Comparison of ENCODE assay signal across 9 cellular contexts in genomic region chr15:99731336-99732267, GRCh38. TPM values are rescaled to one million over a fixed set of nuclear protein-coding genes. Genes with fewer than 3 reads are reported as not detected.
DNase-seq lines count a peak whose midpoint lies in the region; ATAC-seq and TF ChIP-seq lines count a peak whose summit lies in the region.
"Had no signal": no experiment of that assay in that cellular context is flagged by ENCODE, and none has a peak within 500 bp of the region (broad histone marks: within the 10 kb centered on the region; RNA-seq: fewer than 3 reads in every experiment).

No MANE protein-coding gene starts in this region.

- H3K9me3 Mint-ChIP-seq in effector memory CD8-positive, alpha-beta T cell = no peaks in the 10 kb centered on the region
- no peaks in the 10 kb centered on the region for H3K9me3 Mint-ChIP-seq in naive B cell

- no peak overlapping the region for H3K27ac Mint-ChIP-seq in effector memory CD8-positive, alpha-beta T cell
- H3K27ac Mint-ChIP-seq in naive B cell = peak overlapping the region in 2 of 6 donors; percentile 26 to 90

- H3K9ac ChIP-seq in HUES64 (ENCODE audit: low read depth, low read length) = no peak overlapping the region

- intact Hi-C loops in A673 (cut with micrococcal nuclease; ENCODE audit: unreplicated experiment) = loop anchor here (10.0 kb wide), 1 partner anchor 627 kb away; the partner anchor contains the start of gene SYNM

- CTCF ChIA-PET in A673 (lab: Charles Lee) = no interaction called here

- no peak for DNase-seq in A673 (ENCODE audit: low spot score)
- DNase-seq in effector memory CD8-positive, alpha-beta T cell = no peak
- DNase-seq in naive B cell = no peak
- no peak for DNase-seq in COLO668 (lab: John Stamatoyannopoulos, UW; ENCODE audit: unreplicated experiment)
- DNase-seq in GM19240 (ENCODE audit: insufficient read length, low spot score) = no peak

- ATAC-seq in effector memory CD8-positive, alpha-beta T cell (replicated peaks) = no peak
- ATAC-seq in naive B cell (ENCODE audit: low read depth in 2 of 2) (no peak), GM21360 (IDR thresholded peaks at IDR 0.05; ENCODE audit: unreplicated experiment) (no peak), GM18511 (IDR thresholded peaks at IDR 0.05; ENCODE audit: unreplicated experiment) (no peak)

- H3K4me1 Mint-ChIP-seq in effector memory CD8-positive, alpha-beta T cell (ENCODE audit: low read depth in 2 of 2) = peaks cover 12 to 15% of the 10 kb centered on the region in 2 donors
- peaks cover 5 to 12% (median 8%) of the 10 kb centered on the region in 3 donors for H3K4me1 Mint-ChIP-seq in naive B cell

- 21% methylated on average over 27 of the region's 30 CpGs for WGBS in HUES64

- no peak overlapping the region for H3K27ac ChIP-seq in A673 (ENCODE audit: low read depth, low read length, poor library complexity, severe bottlenecking)
- peak overlapping the region; percentile 44; the same call in 1 of the 2 replicates for H3K27ac ChIP-seq in HUES64 (ENCODE audit: low read depth, low read length)
- H3K27ac ChIP-seq: neutrophil had no signal

- peak overlapping the region; percentile 86 to 88 for H3K4me3 Mint-ChIP-seq in effector memory CD8-positive, alpha-beta T cell
- peak overlapping the region; percentile 47 to 95 (median 88) for H3K4me3 Mint-ChIP-seq in naive B cell

- H3K36me3 ChIP-seq in A673 (ENCODE audit: insufficient read depth, low read length, poor library complexity, severe bottlenecking) = peaks cover 3% of the 10 kb centered on the region
- H3K36me3 ChIP-seq in HUES64 (ENCODE audit: insufficient read depth, low read length) = peaks cover 11% of the 10 kb centered on the region; the same call in 1 of the 2 replicates
- H3K36me3 ChIP-seq: neutrophil had no signal

- H3K36me3 Mint-ChIP-seq in effector memory CD8-positive, alpha-beta T cell (ENCODE audit: insufficient read depth) = peaks cover 10% of the 10 kb centered on the region
- no peaks in the 10 kb centered on the region for H3K36me3 Mint-ChIP-seq in naive B cell

- no peaks in the 10 kb centered on the region for H3K27me3 Mint-ChIP-seq in effector memory CD8-positive, alpha-beta T cell
- H3K27me3 Mint-ChIP-seq in naive B cell = no peaks in the 10 kb centered on the region

- H3K4me3 ChIP-seq in A673 (ENCODE audit: low read depth, low read length, poor library complexity, severe bottlenecking) (peak overlapping the region; percentile 81), HUES64 (ENCODE audit: low read length) (peak overlapping the region; percentile 88)

- TF ChIP-seq CTCF in A673 (conservative IDR thresholded peaks at IDR 0.05; ENCODE audit: low read depth, low read length) = no peak

- peaks cover 4% of the 10 kb centered on the region for H3K4me1 ChIP-seq in A673 (ENCODE audit: insufficient read depth, low read length, poor library complexity, severe bottlenecking)
- peaks cover 18% of the 10 kb centered on the region for H3K4me1 ChIP-seq in HUES64 (ENCODE audit: insufficient read depth, low read length)

- BruUV-seq in A673 (replicated peaks; lab: Mats Ljungman, UMichigan) = no TSS peak

- POLR2A ChIA-PET in A673 (lab: Charles Lee; ENCODE audit: low non-redundant PET) = no interaction called here

- H3K27me3 ChIP-seq in A673 (replicated peaks; ENCODE audit: insufficient read depth, low read depth, low read length, poor library complexity) (no peaks in the 10 kb centered on the region), HUES64 (ENCODE audit: insufficient read depth, low read length) (peaks cover 16% of the 10 kb centered on the region)

- H3K9me3 ChIP-seq in A673 (ENCODE audit: low read depth, low read length, poor library complexity, severe bottlenecking) (no peaks in the 10 kb centered on the region), HUES64 (ENCODE audit: insufficient read depth, low read depth, low read length) (no peaks in the 10 kb centered on the region)
- H3K9me3 ChIP-seq: neutrophil had no signal

RNA-seq across cellular contexts. Expression of gene LYSMD4, which starts 1.6 kb away (rescaled TPM):
- 5.3 and 5.8 TPM in 2 replicates for total RNA-seq in A673 (2021)
- 8.6 TPM for polyA plus RNA-seq in HUES64 (2013, experiment 1 of 2)
- polyA plus RNA-seq in HUES64 (2013, experiment 2 of 2) = 8.6 TPM
- polyA plus RNA-seq in naive B cell (ENCODE audit: low read depth in 6 of 6) = 1 to 10 TPM; 2.0 to 3.9 (median 2.9) TPM
